In genomic region chr2:105734762-105735538, GRCh38 we compare ENCODE assay signal across 14 cellular contexts. TPM values are rescaled to one million over a fixed set of nuclear protein-coding genes. Genes with fewer than 3 reads are reported as not detected.
DNase-seq lines count a peak whose midpoint lies in the region; ATAC-seq, FAIRE-seq and TF ChIP-seq lines count a peak whose summit lies in the region.
"Had no signal": no experiment of that assay in that cellular context is flagged by ENCODE, and none has a peak within 500 bp of the region (broad histone marks: within the 10 kb centered on the region; RNA-seq: fewer than 3 reads in every experiment).

No MANE protein-coding gene starts in this region.

- H3K36me3 ChIP-seq in heart left ventricle (no peaks in the 10 kb centered on the region), HepG2 (replicated peaks in 1 of 2; ENCODE audit: control insufficient read depth in 1 of 2, insufficient read depth in 2 of 2, low read length in 2 of 2) (no peaks in the 10 kb centered on the region)

- no peak for TF ChIP-seq EP300 in HepG2 (IDR thresholded peaks at IDR 0.05; ENCODE audit: low read depth in 2 of 2, low read length in 2 of 2)
- TF ChIP-seq EP300 in HepG2 (CRISPR knock-in tag; IDR thresholded peaks at IDR 0.05; ENCODE audit: borderline replicate concordance) = no peak

- no TSS peak for BruUV-seq in HepG2 (replicated peaks; lab: Mats Ljungman, UMichigan)

- CTCF ChIA-PET in HepG2 (lab: Yijun Ruan, JAX; ENCODE audit: low intra/inter-chr PET ratio, low total read pairs) = no interaction called here

- TF ChIP-seq POLR2A in heart left ventricle (IDR thresholded peaks at IDR 0.05) = no peak
- TF ChIP-seq POLR2A in HepG2 (IDR thresholded peaks at IDR 0.05; ENCODE audit: insufficient read depth in 1 of 2, low read depth in 2 of 2, low read length in 2 of 2) = no peak

- peaks cover 0 to 53% (median 23%) of the 10 kb centered on the region in 12 donors for H3K4me1 ChIP-seq in heart left ventricle
- no peaks in the 10 kb centered on the region for H3K4me1 ChIP-seq in HepG2 (ENCODE audit: insufficient read depth, low read length)

- TF ChIP-seq RAD21 in HepG2 (CRISPR knock-in tag; IDR thresholded peaks at IDR 0.05) = no peak

- no peak overlapping the region for H3K9ac ChIP-seq in HepG2 (ENCODE audit: insufficient read depth, low read depth, low read length)

- DNase-seq in heart left ventricle (no peak), Right ventricle myocardium inferior (ENCODE audit: missing footprints) (no peak), NCI-H526 treated with DMSO at 0.1 percent for 48 hours (lab: John Stamatoyannopoulos, UW) (peak; percentile 62), epithelial cell of esophagus (ENCODE audit: low read depth) (peak; percentile 58), stromal cell of bone marrow (ENCODE audit: low read depth) (peak; percentile 23), HepG2 (ENCODE audit: low spot score) (no peak), NCI-H2227 (lab: John Stamatoyannopoulos, UW; ENCODE audit: unreplicated experiment) (no peak)
- DNase-seq in activated T-cell treated with anti-CD3 and anti-CD28 coated beads, Interleukin-2, amount 50 U/mL, for 1 hour = no peak
- DNase-seq: KG1; natural killer cell; NCI-H82; stimulated activated naive CD4-positive, alpha-beta T cell treated with Interleukin-2 at 50 U/mL for 16 hours had no signal

- in situ Hi-C loops in HepG2 (cut with HindIII; ENCODE audit: extremely low pct_ligation_motif_present, low pct_unique_long_range_greater_than_20kb) = no loop called here

- intact Hi-C loops in heart left ventricle (cut with DNase I) = loop anchor here in 1 of 10 donors (5.0 kb wide), 1 partner anchor 123 kb away; no protein-coding TSS in a partner anchor
- intact Hi-C loops in Right ventricle myocardium inferior (cut with DNase I) = no loop called here
- intact Hi-C loops in HepG2 (cut with micrococcal nuclease; ENCODE audit: unreplicated experiment) = no loop called here

- H3K4me2 ChIP-seq in HepG2 (ENCODE audit: low read depth, low read length) = no peak overlapping the region

- no peaks in the 10 kb centered on the region for H3K27me3 ChIP-seq in heart left ventricle
- peaks cover 0 to 24% of the 10 kb centered on the region in 2 experiments; a peak in 2 of 5 replicates for H3K27me3 ChIP-seq in HepG2 (ENCODE audit: control insufficient read depth in 1 of 2, insufficient read depth in 2 of 2, low read length in 2 of 2)

- peaks cover 0 to 9% (median 0%) of the 10 kb centered on the region in 12 donors for H3K9me3 ChIP-seq in heart left ventricle
- H3K9me3 ChIP-seq in HepG2 (ENCODE audit: low read length) = no peaks in the 10 kb centered on the region

- no peaks in the 10 kb centered on the region for H3K79me2 ChIP-seq in HepG2 (ENCODE audit: insufficient read depth, low read length)

- ATAC-seq in heart left ventricle (peak; percentile 16 to 69 (median 46)), Right ventricle myocardium inferior (no peak), HepG2 (no peak)
- ATAC-seq: CD8-positive, alpha-beta T cell; natural killer cell had no signal

- POLR2A ChIA-PET in HepG2 (lab: Yijun Ruan, JAX) = no interaction called here

- H3K4me3 ChIP-seq in heart left ventricle (no peak overlapping the region), epithelial cell of esophagus (ENCODE audit: low read length) (no peak overlapping the region), HepG2 (replicated peaks in 1 of 3; ENCODE audit: insufficient read depth in 1 of 3, low read depth in 2 of 3, low read length in 3 of 3) (no peak overlapping the region)

- WGBS in heart left ventricle, 4 donors = 79 to 84% (median 81%) methylated on average over 4 of the region's 4 CpGs
- 39% methylated on average over 4 of the region's 4 CpGs for WGBS in HepG2 (ENCODE audit: low lambda C conversion rate)

- TF ChIP-seq CTCF in heart left ventricle (IDR thresholded peaks at IDR 0.05) (no peak), epithelial cell of esophagus (IDR thresholded peaks at IDR 0.05; ENCODE audit: insufficient read depth, low read depth, low read length, missing control alignments) (no peak), HepG2 (CRISPR knock-in tag; IDR thresholded peaks at IDR 0.05) (no peak)

- FAIRE-seq in HepG2 (lab: Jason Lieb, UNC) = no peak

- H3K27ac ChIP-seq in heart left ventricle (peak overlapping the region in 5 of 12 donors; percentile 5 to 49 (median 42)), HepG2 (ENCODE audit: extremely low read length, insufficient read depth, low read length) (no peak overlapping the region)
- H3K27ac ChIP-seq: VCaP had no signal

- no peaks in the 10 kb centered on the region for H4K20me1 ChIP-seq in HepG2 (ENCODE audit: insufficient read depth, low read length)

- H2AFZ ChIP-seq in HepG2 (ENCODE audit: low read length) = no peak overlapping the region

TF ChIP-seq in HepG2, 621 proteins besides CTCF, POLR2A, EP300 and RAD21:
- TF ChIP-seq MAFG (CRISPR knock-in tag; IDR thresholded peaks at IDR 0.05) (no peak), ZBTB34 (CRISPR knock-in tag; IDR thresholded peaks at IDR 0.05) (no peak), ZNF879 (CRISPR knock-in tag; IDR thresholded peaks at IDR 0.05) (no peak), BCLAF1 (IDR thresholded peaks at IDR 0.05) (no peak), MTF1 (CRISPR knock-in tag; IDR thresholded peaks at IDR 0.05) (no peak), ZNF644 (CRISPR knock-in tag; IDR thresholded peaks at IDR 0.05; ENCODE audit: low read depth) (no peak), CENPT (CRISPR knock-in tag; IDR thresholded peaks at IDR 0.05; ENCODE audit: low read depth) (no peak)

RNA-seq across cellular contexts. Expression of gene NCK2, which starts 9.8 kb away (rescaled TPM):
- 10 to 100 TPM; 28.4 to 54.2 (median 35.0) TPM for total RNA-seq in heart left ventricle
- polyA plus RNA-seq in heart left ventricle = 10 to 100 TPM; 22.6 to 23.9 TPM
- total RNA-seq in Right ventricle myocardium inferior = 32.9 TPM
- 21.3 and 23.5 TPM in 2 replicates for total RNA-seq in HepG2 (2016; rRNA removed; fragmentation: Illumina TruSeq; extraction: Trizol)
- total RNA-seq in HepG2 (2016; cell fraction: cytosol; rRNA removed; fragmentation: Illumina TruSeq; extraction: Trizol; ENCODE audit: low read depth) = 20.1 and 23.4 TPM in 2 replicates
- 17.9 and 25.3 TPM in 2 replicates for total RNA-seq in HepG2 (2016; cell fraction: insoluble cytoplasmic fraction; rRNA removed; fragmentation: Illumina TruSeq; extraction: Trizol)
- 50.5 and 50.9 TPM in 2 replicates for total RNA-seq in HepG2 (2016; cell fraction: membrane; rRNA removed; fragmentation: Illumina TruSeq; extraction: Trizol)
- total RNA-seq in HepG2 (2016; cell fraction: nucleus; rRNA removed; fragmentation: Illumina TruSeq; extraction: Trizol) = 12.0 and 12.1 TPM in 2 replicates
- polyA plus RNA-seq in HepG2 (2011; rRNA removed) = 14.8 and 19.5 TPM in 2 replicates
- 21.4 and 24.5 TPM in 2 replicates for polyA plus RNA-seq in HepG2 (2011; cell fraction: cytosol; rRNA removed)
- polyA plus RNA-seq in HepG2 (2011; cell fraction: nucleus; rRNA removed) = 8.9 and 9.7 TPM in 2 replicates
- polyA plus RNA-seq in HepG2 (2012) = 20.9 and 25.1 TPM in 2 replicates
- 30.8 and 31.3 TPM in 2 replicates for polyA plus RNA-seq in HepG2 (2016; cell fraction: cytosol; fragmentation: Illumina TruSeq; extraction: Trizol; ENCODE audit: low read depth)
- polyA plus RNA-seq in HepG2 (2016; cell fraction: insoluble cytoplasmic fraction; fragmentation: Illumina TruSeq; extraction: Trizol; ENCODE audit: low read depth) = 24.5 and 29.7 TPM in 2 replicates
- 53.4 and 56.8 TPM in 2 replicates for polyA plus RNA-seq in HepG2 (2016; cell fraction: membrane; fragmentation: Illumina TruSeq; extraction: Trizol; ENCODE audit: low read depth)
- polyA plus RNA-seq in HepG2 (2016; cell fraction: nucleus; fragmentation: Illumina TruSeq; extraction: Trizol; ENCODE audit: insufficient read depth, low read depth) = 18.9 and 21.5 TPM in 2 replicates
- 4.0 and 18.1 TPM in 2 replicates for polyA minus RNA-seq in HepG2 (2011; rRNA and poly(A)+ RNA removed; ENCODE audit: low replicate concordance)
- 9.8 and 11.4 TPM in 2 replicates for polyA minus RNA-seq in HepG2 (2011; cell fraction: cytosol; rRNA and poly(A)+ RNA removed)
- polyA minus RNA-seq in HepG2 (2011; cell fraction: nucleus; rRNA and poly(A)+ RNA removed) = 9.0 and 11.7 TPM in 2 replicates

Comparison
In these comparisons a context has a peak if more than half of its experiments do, and no peak if none do; other contexts are left out.
1. ATAC-seq: peak in heart left ventricle (4 of 4); none in Right ventricle myocardium inferior (single experiment) and HepG2 (single experiment).
2. DNase-seq: peak in NCI-H526 treated with DMSO at 0.1 percent for 48 hours (single experiment), epithelial cell of esophagus (single experiment) and stromal cell of bone marrow (single experiment); none in heart left ventricle (0 of 5), Right ventricle myocardium inferior (single experiment), HepG2 (single experiment), activated T-cell treated with anti-CD3 and anti-CD28 coated beads, Interleukin-2, amount 50 U/mL, for 1 hour (single experiment) and NCI-H2227 (single experiment).